ENCODE assay signal across 9 cellular contexts in genomic region chr16:10957771-10958486, GRCh38. TPM values are rescaled to one million over a fixed set of nuclear protein-coding genes. Genes with fewer than 3 reads are reported as not detected.
A peak's percentile ranks its signal among the peaks of the same experiment; 100 is the strongest.
DNase-seq lines count a peak whose midpoint lies in the region; ATAC-seq lines count a peak whose summit lies in the region.
"Had no signal": no experiment of that assay in that cellular context is flagged by ENCODE, and none has a peak within 500 bp of the region (broad histone marks: within the 10 kb centered on the region; RNA-seq: fewer than 3 reads in every experiment).

No MANE protein-coding gene starts in this region.

- peak overlapping the region; percentile 37 for H3K27ac Mint-ChIP-seq in activated CD8-positive, alpha-beta T cell treated with anti-CD3 and anti-CD28 coated beads, Interleukin-2, amount 10 ng/mL, durations not matched to agents 7 days and 5 days

- no peak overlapping the region for H3K4me3 Mint-ChIP-seq in activated CD8-positive, alpha-beta T cell treated with anti-CD3 and anti-CD28 coated beads, Interleukin-2, amount 10 ng/mL, durations not matched to agents 7 days and 5 days

- CTCF ChIA-PET in activated CD8-positive, alpha-beta T cell treated with anti-CD3 and anti-CD28 coated beads, Interleukin-2, amount 10 ng/mL, durations not matched to agents 7 days and 5 days (lab: Charles Lee): interaction anchor here (1.1 to 2.5 kb wide), 8 partner anchors 9 to 574 kb away, joined by 3 to 8 read pairs (median 4); no protein-coding TSS in a partner anchor

- H3K27me3 Mint-ChIP-seq in activated CD8-positive, alpha-beta T cell treated with anti-CD3 and anti-CD28 coated beads, Interleukin-2, amount 10 ng/mL, durations not matched to agents 7 days and 5 days (ENCODE audit: low read depth): no peaks in the 10 kb centered on the region

- POLR2A ChIA-PET in activated CD8-positive, alpha-beta T cell treated with anti-CD3 and anti-CD28 coated beads, Interleukin-2, amount 10 ng/mL, durations not matched to agents 7 days and 5 days (lab: Charles Lee): interaction anchor here (1.4 kb wide), 1 partner anchor 840 kb away, joined by 4 read pairs; the partner anchor contains the start of gene ZC3H7A

- ATAC-seq in HG03432 (IDR thresholded peaks at IDR 0.05; ENCODE audit: unreplicated experiment): peak; percentile 36
- peak; percentile 25 for ATAC-seq in activated CD8-positive, alpha-beta T cell treated with anti-CD3 and anti-CD28 coated beads, Interleukin-2, amount 10 ng/mL, durations not matched to agents 7 days and 5 days
- ATAC-seq in HG02970 (IDR thresholded peaks at IDR 0.05; ENCODE audit: low FRiP score, unreplicated experiment): no peak
- no peak for ATAC-seq in HG02885 (IDR thresholded peaks at IDR 0.05; ENCODE audit: poor library complexity, unreplicated experiment)

- H3K4me1 Mint-ChIP-seq in activated CD8-positive, alpha-beta T cell treated with anti-CD3 and anti-CD28 coated beads, Interleukin-2, amount 10 ng/mL, durations not matched to agents 7 days and 5 days (ENCODE audit: low read depth): peaks cover 65% of the 10 kb centered on the region

- DNase-seq in EH (ENCODE audit: low read depth): peak; percentile 69
- DNase-seq in activated CD8-positive, alpha-beta T cell treated with anti-CD3 and anti-CD28 coated beads, Interleukin-2, amount 10 ng/mL, durations not matched to agents 7 days and 5 days: no peak
- DNase-seq in iris pigment epithelial cell (ENCODE audit: low read depth): peak; percentile 73
- DNase-seq in NCI-H128 (lab: John Stamatoyannopoulos, UW; ENCODE audit: unreplicated experiment): no peak
- no peak for DNase-seq in NCI-H1092 treated with DMSO at 0.1 percent for 48 hours (lab: John Stamatoyannopoulos, UW)
- DNase-seq: spleen had no signal

- H3K9me3 Mint-ChIP-seq in activated CD8-positive, alpha-beta T cell treated with anti-CD3 and anti-CD28 coated beads, Interleukin-2, amount 10 ng/mL, durations not matched to agents 7 days and 5 days (ENCODE audit: insufficient read depth): no peaks in the 10 kb centered on the region

- H3K36me3 Mint-ChIP-seq in activated CD8-positive, alpha-beta T cell treated with anti-CD3 and anti-CD28 coated beads, Interleukin-2, amount 10 ng/mL, durations not matched to agents 7 days and 5 days (ENCODE audit: low read depth): peaks cover 25% of the 10 kb centered on the region

RNA-seq across cellular contexts. Expression of gene CLEC16A, which starts 13.6 kb away (rescaled TPM):
- 10 to 100 TPM; 32.8 to 38.5 TPM for total RNA-seq in activated CD8-positive, alpha-beta T cell treated with anti-CD3 and anti-CD28 coated beads, Interleukin-2, amount 10 ng/mL, durations not matched to agents 7 days and 5 days

RNA-seq across cellular contexts. Expression of gene DEXI, which starts 15.7 kb away (rescaled TPM):
- total RNA-seq in activated CD8-positive, alpha-beta T cell treated with anti-CD3 and anti-CD28 coated beads, Interleukin-2, amount 10 ng/mL, durations not matched to agents 7 days and 5 days: 10 to 100 TPM; 31.9 TPM

Comparison
In these comparisons a context has a peak if more than half of its experiments do, and no peak if none do; other contexts are left out.
1. DNase-seq: peak in EH (single experiment) and iris pigment epithelial cell (single experiment); none in activated CD8-positive, alpha-beta T cell treated with anti-CD3 and anti-CD28 coated beads, Interleukin-2, amount 10 ng/mL, durations not matched to agents 7 days and 5 days (single experiment), NCI-H128 (single experiment) and NCI-H1092 treated with DMSO at 0.1 percent for 48 hours (single experiment).
2. ATAC-seq: peak in HG03432 (single experiment) and activated CD8-positive, alpha-beta T cell treated with anti-CD3 and anti-CD28 coated beads, Interleukin-2, amount 10 ng/mL, durations not matched to agents 7 days and 5 days (single experiment); none in HG02970 (single experiment) and HG02885 (single experiment).